Comparison of ENCODE assay signal across 17 cellular contexts in the genomic region with DNA sequence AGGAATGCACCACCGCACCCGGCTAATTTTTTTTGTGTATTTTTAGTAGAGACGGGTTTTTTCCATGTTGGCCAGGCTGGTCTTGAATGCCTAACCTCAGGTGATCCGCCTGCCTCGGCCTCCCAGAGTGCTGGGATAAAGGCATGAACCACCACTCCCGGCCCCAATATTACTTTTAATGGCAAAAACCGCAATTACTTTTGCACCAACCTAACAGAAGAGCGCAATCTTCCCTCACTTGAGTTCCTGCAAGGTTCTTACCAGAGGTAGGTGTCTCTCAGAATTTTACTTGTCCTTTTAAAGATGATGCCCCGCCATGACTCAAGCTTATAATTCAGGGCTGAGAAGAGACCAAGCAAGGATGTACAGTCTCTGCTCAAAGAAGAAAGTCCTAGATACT.
DNase-seq lines count a peak whose midpoint lies in the region; ATAC-seq, FAIRE-seq and TF ChIP-seq lines count a peak whose summit lies in the region.
"Had no signal": no experiment of that assay in that cellular context is flagged by ENCODE, and none has a peak within 500 bp of the region (broad histone marks: within the 10 kb centered on the region; RNA-seq: fewer than 3 reads in every experiment).

No MANE protein-coding gene starts in this region.

- H3K79me2 ChIP-seq in HepG2 (ENCODE audit: insufficient read depth, low read length) = no peaks in the 10 kb centered on the region
- no peaks in the 10 kb centered on the region for H3K79me2 ChIP-seq in SU-DHL-6 (ENCODE audit: insufficient read depth, low read length)
- H3K79me2 ChIP-seq in smooth muscle cell (ENCODE audit: low read depth) = no peaks in the 10 kb centered on the region

- in situ Hi-C loops in HepG2 (cut with HindIII; ENCODE audit: extremely low pct_ligation_motif_present, low pct_unique_long_range_greater_than_20kb) = no loop called here

- no peaks in the 10 kb centered on the region for H3K36me3 Mint-ChIP-seq in CD14-positive monocyte
- H3K36me3 Mint-ChIP-seq: CD4-positive, alpha-beta memory T cell had no signal

- H3K9ac ChIP-seq in HepG2 (ENCODE audit: insufficient read depth, low read depth, low read length) (no peak overlapping the region), SU-DHL-6 (ENCODE audit: low read length) (no peak overlapping the region), smooth muscle cell (ENCODE audit: low read depth) (no peak overlapping the region)

- H3K36me3 ChIP-seq in HepG2 (replicated peaks in 1 of 2; ENCODE audit: control insufficient read depth in 1 of 2, insufficient read depth in 2 of 2, low read length in 2 of 2) = no peaks in the 10 kb centered on the region
- H3K36me3 ChIP-seq in right lobe of liver = no peaks in the 10 kb centered on the region
- H3K36me3 ChIP-seq in SU-DHL-6 (ENCODE audit: low read length) = no peaks in the 10 kb centered on the region
- H3K36me3 ChIP-seq in mesodermal cell (ENCODE audit: control insufficient read depth, insufficient read depth, low read length) = no peaks in the 10 kb centered on the region
- no peaks in the 10 kb centered on the region for H3K36me3 ChIP-seq in smooth muscle cell (ENCODE audit: low read depth)
- H3K36me3 ChIP-seq in BE2C = no peaks in the 10 kb centered on the region

- H3K9me3 ChIP-seq in HepG2 (ENCODE audit: low read length) (no peaks in the 10 kb centered on the region), right lobe of liver (no peaks in the 10 kb centered on the region), SU-DHL-6 (ENCODE audit: insufficient read depth, low read length) (no peaks in the 10 kb centered on the region), mesodermal cell (ENCODE audit: control insufficient read depth, low read length) (no peaks in the 10 kb centered on the region), smooth muscle cell (replicated peaks; ENCODE audit: low read depth) (no peaks in the 10 kb centered on the region), BE2C (no peaks in the 10 kb centered on the region)

- H3K4me1 ChIP-seq in HepG2 (ENCODE audit: insufficient read depth, low read length) = no peaks in the 10 kb centered on the region
- H3K4me1 ChIP-seq in right lobe of liver = no peaks in the 10 kb centered on the region
- peaks cover 12% of the 10 kb centered on the region for H3K4me1 ChIP-seq in mesodermal cell (ENCODE audit: control insufficient read depth, insufficient read depth, low read length, poor library complexity, severe bottlenecking)
- no peaks in the 10 kb centered on the region for H3K4me1 ChIP-seq in smooth muscle cell (ENCODE audit: low read depth)
- H3K4me1 ChIP-seq in BE2C = no peaks in the 10 kb centered on the region; the same call in 1 of the 2 replicates

- TF ChIP-seq CTCF in HepG2 (CRISPR knock-in tag; IDR thresholded peaks at IDR 0.05) (no peak), right lobe of liver (IDR thresholded peaks at IDR 0.05) (no peak), SU-DHL-6 (IDR thresholded peaks at IDR 0.05; ENCODE audit: insufficient read depth, low read length, poor library complexity, severe bottlenecking) (no peak), smooth muscle cell (IDR thresholded peaks at IDR 0.05; ENCODE audit: borderline replicate concordance, insufficient read depth, poor library complexity, severe bottlenecking) (no peak), BE2C (IDR thresholded peaks at IDR 0.05; ENCODE audit: low read depth, low read length) (no peak), CD14-positive monocyte (IDR thresholded peaks at IDR 0.05) (no peak)

- no peaks in the 10 kb centered on the region for H4K20me1 ChIP-seq in HepG2 (ENCODE audit: insufficient read depth, low read length)
- no peaks in the 10 kb centered on the region for H4K20me1 ChIP-seq in SU-DHL-6 (ENCODE audit: low read depth, low read length)
- H4K20me1 ChIP-seq in smooth muscle cell (ENCODE audit: low read depth) = no peaks in the 10 kb centered on the region

- H3K9me2 ChIP-seq in SU-DHL-6 (replicated peaks; ENCODE audit: insufficient read depth, low read length) = no peaks in the 10 kb centered on the region

- peaks cover 0 to 11% (median 4%) of the 10 kb centered on the region in 7 donors for H3K9me3 Mint-ChIP-seq in CD14-positive monocyte
- H3K9me3 Mint-ChIP-seq: H9 had no signal

- no peak for TF ChIP-seq POLR2A in HepG2 (IDR thresholded peaks at IDR 0.05; ENCODE audit: insufficient read depth in 1 of 2, low read depth in 2 of 2, low read length in 2 of 2)
- TF ChIP-seq POLR2A in right lobe of liver (IDR thresholded peaks at IDR 0.05) = no peak

- FAIRE-seq in HepG2 (lab: Jason Lieb, UNC) = no peak
- FAIRE-seq: D721Med, GM12892 had no signal

- BruUV-seq in HepG2 (replicated peaks; lab: Mats Ljungman, UMichigan) = no TSS peak

- H3K27me3 Mint-ChIP-seq in CD14-positive monocyte (ENCODE audit: low read depth in 3 of 3) = peaks cover 0 to 2% (median 0%) of the 10 kb centered on the region in 3 donors
- H3K27me3 Mint-ChIP-seq: CD4-positive, alpha-beta memory T cell had no signal

- H3K4me3 ChIP-seq in HepG2 (replicated peaks in 1 of 3; ENCODE audit: insufficient read depth in 1 of 3, low read depth in 2 of 3, low read length in 3 of 3) (no peak overlapping the region), right lobe of liver (no peak overlapping the region), SU-DHL-6 (ENCODE audit: insufficient read depth, low read length, poor library complexity, severe bottlenecking) (no peak overlapping the region), mesodermal cell (ENCODE audit: extremely low read depth, insufficient read depth, low read length, poor library complexity, severe bottlenecking) (no peak overlapping the region), smooth muscle cell (no peak overlapping the region), BE2C (ENCODE audit: low read depth, low read length) (no peak overlapping the region)

- WGBS in HepG2 (ENCODE audit: low lambda C conversion rate) = 24% methylated on average over 9 of the region's 9 CpGs
- 80% methylated on average over 9 of the region's 9 CpGs for WGBS in right lobe of liver (ENCODE audit: insufficient coverage, low coverage, low lambda C conversion rate, missing lambda C conversion rate)
- 92 to 98% methylated on average over 6 to 7 of the region's 9 CpGs for WGBS in mesodermal cell (ENCODE audit: insufficient coverage in 2 of 2), 2 experiments
- 99% methylated on average over 9 of the region's 9 CpGs for WGBS in smooth muscle cell (ENCODE audit: low lambda C conversion rate)

- intact Hi-C loops in HepG2 (cut with micrococcal nuclease; ENCODE audit: unreplicated experiment) = no loop called here
- intact Hi-C loops in right lobe of liver (cut with DNase I) = no loop called here
- intact Hi-C loops in CD14-positive monocyte (cut with micrococcal nuclease) = no loop called here

- CTCF ChIA-PET in HepG2 (lab: Yijun Ruan, JAX; ENCODE audit: low intra/inter-chr PET ratio, low total read pairs) = no interaction called here

- H3F3A ChIP-seq in SU-DHL-6 (ENCODE audit: insufficient read depth) = no peaks in the 10 kb centered on the region
- no peaks in the 10 kb centered on the region for H3F3A ChIP-seq in smooth muscle cell (ENCODE audit: low read depth)

- H3K4me2 ChIP-seq in HepG2 (ENCODE audit: low read depth, low read length) = no peak overlapping the region
- H3K4me2 ChIP-seq in SU-DHL-6 (ENCODE audit: low read depth, low read length, poor library complexity, severe bottlenecking) = no peak overlapping the region
- no peak overlapping the region for H3K4me2 ChIP-seq in smooth muscle cell

- H3K27ac ChIP-seq in HepG2 (ENCODE audit: extremely low read length, insufficient read depth, low read length) (no peak overlapping the region), right lobe of liver (no peak overlapping the region), SU-DHL-6 (ENCODE audit: low read depth, low read length) (no peak overlapping the region), mesodermal cell (ENCODE audit: low read depth, low read length, severe bottlenecking) (peak overlapping the region; percentile 44), smooth muscle cell (ENCODE audit: low read depth) (no peak overlapping the region)

- H2AFZ ChIP-seq in HepG2 (ENCODE audit: low read length) (no peak overlapping the region), SU-DHL-6 (ENCODE audit: low read depth, low read length, severe bottlenecking) (peak overlapping the region; percentile 46), smooth muscle cell (ENCODE audit: low read depth) (peak overlapping the region; percentile 49)

- TF ChIP-seq EP300 in HepG2 (IDR thresholded peaks at IDR 0.05; ENCODE audit: low read depth in 2 of 2, low read length in 2 of 2) (no peak), HepG2 (CRISPR knock-in tag; IDR thresholded peaks at IDR 0.05; ENCODE audit: borderline replicate concordance) (no peak)

- POLR2A ChIA-PET in HepG2 (lab: Yijun Ruan, JAX) = no interaction called here

- H3K27ac Mint-ChIP-seq in CD14-positive monocyte = no peak overlapping the region
- H3K27ac Mint-ChIP-seq: CD4-positive, alpha-beta memory T cell; H9 had no signal

- no peak for DNase-seq in HepG2 (ENCODE audit: low spot score)
- no peak for DNase-seq in right lobe of liver
- DNase-seq in smooth muscle cell (lab: John Stamatoyannopoulos, UW; ENCODE audit: unreplicated experiment) = no peak
- DNase-seq in BE2C = no peak
- no peak for DNase-seq in CD14-positive monocyte (ENCODE audit: low spot score)
- no peak for DNase-seq in amygdala (lab: John Stamatoyannopoulos, UW)
- DNase-seq: 8988T; C1 segment of cervical spinal cord; CD4-positive, alpha-beta memory T cell; DMS153; DMS79 treated with DMSO at 0.1 percent for 48 hours; GOT3; H9 had no signal

- H3K4me3 Mint-ChIP-seq in CD14-positive monocyte = no peak overlapping the region
- H3K4me3 Mint-ChIP-seq: CD4-positive, alpha-beta memory T cell; H9 had no signal

- no peaks in the 10 kb centered on the region for H3K27me3 ChIP-seq in HepG2 (ENCODE audit: control insufficient read depth in 1 of 2, insufficient read depth in 2 of 2, low read length in 2 of 2)
- H3K27me3 ChIP-seq in right lobe of liver = no peaks in the 10 kb centered on the region
- H3K27me3 ChIP-seq in SU-DHL-6 (ENCODE audit: low read length) = no peaks in the 10 kb centered on the region
- H3K27me3 ChIP-seq in smooth muscle cell (ENCODE audit: low read depth) = no peaks in the 10 kb centered on the region
- H3K27me3 ChIP-seq in BE2C = no peaks in the 10 kb centered on the region

- H3K4me1 Mint-ChIP-seq in CD14-positive monocyte = no peaks in the 10 kb centered on the region
- H3K4me1 Mint-ChIP-seq: CD4-positive, alpha-beta memory T cell had no signal

- no peak for TF ChIP-seq RAD21 in HepG2 (CRISPR knock-in tag; IDR thresholded peaks at IDR 0.05)

- ATAC-seq in HepG2 = no peak
- ATAC-seq in right lobe of liver = no peak

TF ChIP-seq in HepG2, 621 proteins besides CTCF, POLR2A, EP300 and RAD21 (continues in another document):
- TF ChIP-seq GABPA (IDR thresholded peaks at IDR 0.05; ENCODE audit: low read depth, low read length) = no peak
- no peak for TF ChIP-seq GABPA (CRISPR knock-in tag; IDR thresholded peaks at IDR 0.05; ENCODE audit: low read depth)
- TF ChIP-seq FLYWCH1 (CRISPR knock-in tag; IDR thresholded peaks at IDR 0.05) = no peak
